In genomic region chr1:83901547-83902155, GRCh38 we compare ENCODE assay signal across 1 cellular context.
TF ChIP-seq lines count a peak whose summit lies in the region.

No MANE protein-coding gene starts in this region.

TF ChIP-seq in liver, 16 proteins besides CTCF, POLR2A, EP300 and RAD21 (continued from another document):
- TF ChIP-seq ZBTB33 (IDR thresholded peaks at IDR 0.05) (peak; percentile 45), YY1 (IDR thresholded peaks at IDR 0.05) (peak; percentile 84), RXRA (IDR thresholded peaks at IDR 0.05) (peak; percentile 42 to 81), HNF4A (conservative IDR thresholded peaks at IDR 0.05) (peak; percentile 62 to 78), TAF1 (conservative IDR thresholded peaks at IDR 0.05) (no peak), JUND (IDR thresholded peaks at IDR 0.05) (peak; percentile 74 to 92), EGR1 (IDR thresholded peaks at IDR 0.05; ENCODE audit: low read depth in 2 of 2) (peak in 1 of 2 donors; percentile 20), FOXA2 (IDR thresholded peaks at IDR 0.05) (peak; percentile 89), FOXA1 (IDR thresholded peaks at IDR 0.05) (peak; percentile 91)
TF ChIP-seq in liver: peak in this region for 12.
